1 cellular context compared by ENCODE assay signal in the genomic region with DNA sequence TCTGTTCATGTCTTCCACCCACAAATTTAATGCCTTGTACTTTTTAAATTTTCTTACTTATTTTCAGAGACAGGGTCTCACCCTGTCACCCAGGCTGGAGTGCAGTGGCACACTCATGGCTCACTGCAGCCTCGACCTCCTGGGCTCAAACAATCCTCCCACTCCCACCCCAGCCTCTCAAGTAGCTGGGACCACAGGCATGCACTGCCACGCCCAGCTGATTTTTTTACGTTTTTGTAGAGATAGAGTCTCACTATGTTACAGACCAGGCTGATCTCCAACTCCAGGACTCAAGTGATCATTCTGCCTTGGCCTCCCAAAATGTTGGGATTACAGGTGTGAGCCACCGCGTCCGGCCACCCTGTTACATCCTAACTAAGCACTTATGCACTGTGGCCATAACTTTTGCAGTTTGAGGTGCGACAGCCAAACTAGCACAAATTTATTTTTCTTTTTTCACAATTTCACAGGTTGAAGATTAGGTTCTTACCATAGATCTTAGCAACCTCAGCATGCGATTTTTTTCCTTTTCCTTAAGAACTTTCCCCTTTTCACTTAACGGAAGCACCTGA.
TF ChIP-seq lines count a peak whose summit lies in the region.

No MANE protein-coding gene starts in this region.

TF ChIP-seq in IMR-90, 13 proteins besides CTCF, POLR2A, EP300 and RAD21 (continued from another document):
- TF ChIP-seq USF2 (IDR thresholded peaks at IDR 0.05; ENCODE audit: low read depth, low read length) (no peak), SMC3 (IDR thresholded peaks at IDR 0.05; ENCODE audit: low read depth, low read length) (no peak), CHD1 (IDR thresholded peaks at IDR 0.05; ENCODE audit: low read depth, low read length) (no peak), MXI1 (IDR thresholded peaks at IDR 0.05; ENCODE audit: borderline replicate concordance, low read depth, low read length) (no peak), BHLHE40 (IDR thresholded peaks at IDR 0.05; ENCODE audit: low read depth, low read length) (no peak), MAZ (IDR thresholded peaks at IDR 0.05; ENCODE audit: borderline replicate concordance, low read depth, low read length) (no peak), FOS (IDR thresholded peaks at IDR 0.05; ENCODE audit: low read depth, low read length) (no peak), NFE2L2 (IDR thresholded peaks at IDR 0.05; ENCODE audit: low read depth, low read length) (no peak), ELK1 (IDR thresholded peaks at IDR 0.05; ENCODE audit: borderline replicate concordance, low read depth, low read length) (no peak), RCOR1 (IDR thresholded peaks at IDR 0.05; ENCODE audit: insufficient replicate concordance, low read length) (no peak), CEBPB (IDR thresholded peaks at IDR 0.05; ENCODE audit: low read depth, low read length) (no peak)
TF ChIP-seq in IMR-90: peak in this region for 0.
